In the genomic region with DNA sequence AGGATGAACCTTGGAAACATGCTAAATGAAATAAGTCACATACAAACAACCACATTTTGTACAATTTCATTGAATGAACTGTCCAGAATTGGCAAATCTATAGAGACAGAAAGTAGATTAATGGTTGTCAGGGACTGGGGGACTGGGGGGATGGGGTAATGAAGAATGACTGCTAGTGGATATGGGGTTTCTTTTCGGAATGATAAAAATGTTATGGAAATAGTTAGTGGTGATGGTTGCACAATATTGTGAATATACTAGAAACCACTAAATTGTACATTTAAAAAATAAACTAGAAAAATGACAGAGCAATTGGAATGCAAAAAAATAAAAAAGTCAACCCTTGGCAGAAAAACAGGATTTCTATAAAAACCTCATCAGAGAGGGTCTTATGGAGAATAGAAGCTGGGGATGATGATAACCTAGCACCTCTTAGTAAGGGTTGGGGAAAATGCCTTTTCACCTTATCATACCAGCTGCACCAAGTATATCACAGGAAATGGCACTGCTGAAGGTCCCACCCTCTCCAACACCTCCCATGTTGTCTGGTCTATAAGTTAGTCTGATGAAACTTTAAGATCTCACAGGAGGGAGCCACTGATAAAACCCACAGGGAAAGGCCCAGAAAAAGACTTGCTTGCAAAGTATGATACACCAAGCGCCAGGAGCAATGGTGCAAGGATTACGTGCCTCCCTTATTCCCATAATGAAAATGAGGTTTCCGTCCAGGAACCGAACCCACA, we compare ENCODE assay signal across 1 cellular context.
TF ChIP-seq lines count a peak whose summit lies in the region.

No MANE protein-coding gene starts in this region.

TF ChIP-seq in IMR-90, 13 proteins besides CTCF, POLR2A, EP300 and RAD21:
- TF ChIP-seq CEBPB (IDR thresholded peaks at IDR 0.05; ENCODE audit: low read depth, low read length) (peak; percentile 84), FOS (IDR thresholded peaks at IDR 0.05; ENCODE audit: low read depth, low read length) (no peak), NFE2L2 (IDR thresholded peaks at IDR 0.05; ENCODE audit: low read depth, low read length) (no peak), RCOR1 (IDR thresholded peaks at IDR 0.05; ENCODE audit: insufficient replicate concordance, low read length) (no peak)
TF ChIP-seq in IMR-90: peak in this region for 1.
